ENCODE assay signal across 18 cellular contexts in the genomic region with DNA sequence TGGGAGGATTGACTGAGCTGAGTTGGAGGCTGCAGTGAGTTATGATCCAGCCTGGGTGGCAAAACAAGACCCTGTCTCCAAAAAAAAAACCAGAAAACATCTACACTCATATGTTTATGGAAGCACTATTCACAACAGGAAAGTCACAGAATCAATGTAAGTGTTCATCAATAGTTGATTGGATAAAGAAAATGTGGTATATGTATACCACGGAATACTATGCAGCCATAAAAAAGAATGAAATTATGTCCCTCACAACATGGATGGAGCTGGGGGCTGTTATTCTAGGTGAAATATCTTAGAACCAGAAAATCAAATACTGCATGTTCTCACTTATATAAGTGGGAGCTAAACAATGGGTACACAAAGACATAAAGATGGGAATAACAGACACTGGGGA. TPM values are rescaled to one million over a fixed set of nuclear protein-coding genes. Genes with fewer than 3 reads are reported as not detected.
A peak's percentile ranks its signal among the peaks of the same experiment; 100 is the strongest.
DNase-seq lines count a peak whose midpoint lies in the region; ATAC-seq and TF ChIP-seq lines count a peak whose summit lies in the region.
"Had no signal": no experiment of that assay in that cellular context is flagged by ENCODE, and none has a peak within 500 bp of the region (broad histone marks: within the 10 kb centered on the region; RNA-seq: fewer than 3 reads in every experiment).

No MANE protein-coding gene starts in this region.

- TF ChIP-seq RAD21 in liver (IDR thresholded peaks at IDR 0.05): no peak

- CTCF ChIA-PET in HEK293 (lab: Yijun Ruan, JAX): interaction anchor here (0.7 kb wide), 1 partner anchor 14 kb away, joined by 4 read pairs; the partner anchor contains the start of gene TAF7

- H3K9ac ChIP-seq in liver (ENCODE audit: low read depth in 1 of 2, low read length in 2 of 2): no peak overlapping the region
- H3K9ac ChIP-seq: BLaER1 treated with 17β-estradiol and CSF1 and Interleukin-3, amounts not matched to agents 10 nM and 100 nM had no signal

- intact Hi-C loops in right lobe of liver (cut with DNase I): no loop called here
- intact Hi-C loops in testis (cut with DNase I; ENCODE audit: low total_unique reads): no loop called here

- no peak for ATAC-seq in right lobe of liver
- no peak for ATAC-seq in activated naive CD8-positive, alpha-beta T cell treated with anti-CD3 and anti-CD28 coated beads, Interleukin-2, amount 50 U/mL, for 24 hours
- ATAC-seq: CD8-positive, alpha-beta T cell had no signal

- no peaks in the 10 kb centered on the region for H3K27me3 ChIP-seq in liver (ENCODE audit: control insufficient read depth in 4 of 4, insufficient read depth in 4 of 4, low read length in 3 of 4)
- H3K27me3 ChIP-seq in right lobe of liver: no peaks in the 10 kb centered on the region
- H3K27me3 ChIP-seq in testis: no peaks in the 10 kb centered on the region
- H3K27me3 ChIP-seq in osteoblast (ENCODE audit: insufficient read depth, low read length): no peaks in the 10 kb centered on the region
- H3K27me3 ChIP-seq: BE2C; BLaER1 treated with 17β-estradiol and CSF1 and Interleukin-3, amounts not matched to agents 10 nM and 100 nM had no signal

- H4K20me1 ChIP-seq in osteoblast (ENCODE audit: insufficient read depth, low read length): peaks cover 3% of the 10 kb centered on the region
- H4K20me1 ChIP-seq: BLaER1 treated with 17β-estradiol and CSF1 and Interleukin-3, amounts not matched to agents 10 nM and 100 nM had no signal

- H3K4me1 ChIP-seq in liver (ENCODE audit: control insufficient read depth in 4 of 4, insufficient read depth in 4 of 4, low read length in 3 of 4): no peaks in the 10 kb centered on the region
- no peaks in the 10 kb centered on the region for H3K4me1 ChIP-seq in right lobe of liver
- no peaks in the 10 kb centered on the region for H3K4me1 ChIP-seq in HEK293 (ENCODE audit: control insufficient read depth, insufficient read depth, low read length)
- H3K4me1 ChIP-seq in testis: peaks cover 22% of the 10 kb centered on the region
- H3K4me1 ChIP-seq in osteoblast (ENCODE audit: insufficient read depth, low read length): no peaks in the 10 kb centered on the region
- H3K4me1 ChIP-seq: BE2C, Caco-2 had no signal

- H3K4me2 ChIP-seq in osteoblast (ENCODE audit: insufficient read depth, low read length): no peak overlapping the region
- H3K4me2 ChIP-seq: BLaER1 treated with 17β-estradiol and CSF1 and Interleukin-3, amounts not matched to agents 10 nM and 100 nM had no signal

- H3K9me3 ChIP-seq in liver (ENCODE audit: control insufficient read depth in 4 of 4, low read length in 3 of 4) (peaks cover 36 to 74% (median 55%) of the 10 kb centered on the region in 4 donors), right lobe of liver (peaks cover 2 to 14% (median 7%) of the 10 kb centered on the region in 4 donors), HEK293 (ENCODE audit: control insufficient read depth, insufficient read depth, low read depth, low read length) (no peaks in the 10 kb centered on the region; the same call in 1 of the 2 replicates), testis (no peaks in the 10 kb centered on the region), osteoblast (ENCODE audit: low read depth, low read length) (peaks cover 9% of the 10 kb centered on the region)
- H3K9me3 ChIP-seq: BE2C, Caco-2 had no signal

- peaks cover 47% of the 10 kb centered on the region for H3K36me3 Mint-ChIP-seq in activated naive CD8-positive, alpha-beta T cell treated with anti-CD3 and anti-CD28 coated beads, Interleukin-2, amount 50 U/mL, for 24 hours (ENCODE audit: low read depth)

- no peak overlapping the region for H3K27ac ChIP-seq in liver (ENCODE audit: low read depth in 1 of 2, low read length in 2 of 2)
- H3K27ac ChIP-seq in right lobe of liver: no peak overlapping the region
- no peak overlapping the region for H3K27ac ChIP-seq in HEK293 (ENCODE audit: extremely low read depth, low read depth, low read length)
- peak overlapping the region; percentile 71 to 82 for H3K27ac ChIP-seq in testis
- H3K27ac ChIP-seq in osteoblast (ENCODE audit: low read depth, low read length): no peak overlapping the region
- H3K27ac ChIP-seq: BLaER1 treated with 17β-estradiol and CSF1 and Interleukin-3, amounts not matched to agents 10 nM and 100 nM; C4-2B had no signal

- peaks cover 21% of the 10 kb centered on the region for H3K79me2 ChIP-seq in osteoblast (ENCODE audit: insufficient read depth, low read length)

- WGBS in liver: 97% methylated on average over 1 of the region's 1 CpG
- 100% methylated on average over 1 of the region's 1 CpG for WGBS in right lobe of liver (ENCODE audit: insufficient coverage, low coverage, low lambda C conversion rate, missing lambda C conversion rate)
- 97% methylated on average over 1 of the region's 1 CpG for WGBS in testis, 2 donors

- H3K27me3 Mint-ChIP-seq in activated naive CD8-positive, alpha-beta T cell treated with anti-CD3 and anti-CD28 coated beads, Interleukin-2, amount 50 U/mL, for 24 hours: no peaks in the 10 kb centered on the region
- H3K27me3 Mint-ChIP-seq: CD4-positive, alpha-beta T cell had no signal

- H3K36me3 ChIP-seq in liver (ENCODE audit: control insufficient read depth in 4 of 4, insufficient read depth in 3 of 4, low read depth in 1 of 4, low read length in 3 of 4) (peaks cover 0 to 6% (median 0%) of the 10 kb centered on the region in 4 donors), right lobe of liver (no peaks in the 10 kb centered on the region), HEK293 (ENCODE audit: control insufficient read depth in 2 of 2, insufficient read depth in 1 of 2, low read length in 2 of 2) (no peaks in the 10 kb centered on the region), testis (ENCODE audit: low read depth, missing control alignments) (no peaks in the 10 kb centered on the region), osteoblast (ENCODE audit: insufficient read depth, low read length) (no peaks in the 10 kb centered on the region)
- H3K36me3 ChIP-seq: BE2C had no signal

- no peaks in the 10 kb centered on the region for H3K4me1 Mint-ChIP-seq in activated naive CD8-positive, alpha-beta T cell treated with anti-CD3 and anti-CD28 coated beads, Interleukin-2, amount 50 U/mL, for 24 hours

- no peak for DNase-seq in right lobe of liver
- DNase-seq in testis: no peak
- DNase-seq in osteoblast (ENCODE audit: insufficient read length, low spot score, missing footprints): no peak
- no peak for DNase-seq in activated naive CD8-positive, alpha-beta T cell treated with anti-CD3 and anti-CD28 coated beads, Interleukin-2, amount 50 U/mL, for 24 hours
- DNase-seq: 8988T; ACHN; BE2C; Caco-2; Calu3; CD4-positive, alpha-beta T cell; CD8-positive, alpha-beta T cell; DMS79 treated with DMSO at 0.1 percent for 48 hours; GF-D8 had no signal

- H3K4me3 Mint-ChIP-seq in activated naive CD8-positive, alpha-beta T cell treated with anti-CD3 and anti-CD28 coated beads, Interleukin-2, amount 50 U/mL, for 24 hours: no peak overlapping the region
- H3K4me3 Mint-ChIP-seq: CD4-positive, alpha-beta T cell; CD8-positive, alpha-beta T cell had no signal

- peaks cover 57% of the 10 kb centered on the region for H3K9me3 Mint-ChIP-seq in activated naive CD8-positive, alpha-beta T cell treated with anti-CD3 and anti-CD28 coated beads, Interleukin-2, amount 50 U/mL, for 24 hours

- no peak for TF ChIP-seq CTCF in liver (IDR thresholded peaks at IDR 0.05; ENCODE audit: low read depth, low read length, missing input control)
- TF ChIP-seq CTCF in right lobe of liver (IDR thresholded peaks at IDR 0.05): no peak
- no peak for TF ChIP-seq CTCF in HEK293 (tag by site-specific recombination; IDR thresholded peaks at IDR 0.05)
- no peak for TF ChIP-seq CTCF in testis (IDR thresholded peaks at IDR 0.05)
- no peak for TF ChIP-seq CTCF in osteoblast (IDR thresholded peaks at IDR 0.05; ENCODE audit: extremely low read depth, low read depth, low read length)

- no peak overlapping the region for H3K27ac Mint-ChIP-seq in activated naive CD8-positive, alpha-beta T cell treated with anti-CD3 and anti-CD28 coated beads, Interleukin-2, amount 50 U/mL, for 24 hours
- H3K27ac Mint-ChIP-seq: CD4-positive, alpha-beta T cell; CD8-positive, alpha-beta T cell had no signal

- POLR2A ChIA-PET in HEK293 (lab: Yijun Ruan, JAX): no interaction called here

- H3K4me3 ChIP-seq in liver (ENCODE audit: low read depth in 1 of 3, low read length in 3 of 3): peak overlapping the region in 2 of 3 donors; percentile 12 to 40
- H3K4me3 ChIP-seq in right lobe of liver: no peak overlapping the region
- H3K4me3 ChIP-seq in HEK293 (ENCODE audit: low read depth, low read length): no peak overlapping the region
- H3K4me3 ChIP-seq in testis: no peak overlapping the region
- no peak overlapping the region for H3K4me3 ChIP-seq in osteoblast (ENCODE audit: insufficient read depth, low read length)
- H3K4me3 ChIP-seq: BLaER1 treated with 17β-estradiol and CSF1 and Interleukin-3, amounts not matched to agents 10 nM and 100 nM had no signal

- no peak for TF ChIP-seq POLR2A in right lobe of liver (IDR thresholded peaks at IDR 0.05)
- no peak for TF ChIP-seq POLR2A in testis (IDR thresholded peaks at IDR 0.05)

- H2AFZ ChIP-seq in osteoblast (ENCODE audit: low read length): no peak overlapping the region

RNA-seq across cellular contexts. Expression of gene SLC25A2, which starts 2.8 kb away (rescaled TPM):
- total RNA-seq in liver (under 1 TPM; 0.19 to 0.42 TPM), right lobe of liver (under 1 TPM in 1 of 6 experiments, not detected in 5; 0.31 TPM), testis (1 to 10 TPM; 4.0 to 4.4 TPM), osteoblast (0.36 and 0.59 TPM in 2 replicates)
- polyA plus RNA-seq in liver (not detected), testis (ENCODE audit: insufficient read depth, low read depth, low replicate concordance) (15.9 TPM)
- total RNA-seq: CD8-positive, alpha-beta T cell had no signal
- polyA plus RNA-seq: AG04450 had no signal

RNA-seq across cellular contexts. Expression of gene TAF7, which starts 14.0 kb away (rescaled TPM):
- total RNA-seq in liver (10 to 100 TPM; 25.7 to 36.3 TPM), right lobe of liver (10 to 100 TPM; 17.7 to 37.9 (median 22.3) TPM), testis (100 to 1,000 TPM; 112 to 131 TPM), osteoblast (44.2 and 48.1 TPM in 2 replicates)
- polyA plus RNA-seq in liver (10 to 100 TPM; 23.5 to 30.8 TPM), testis (ENCODE audit: insufficient read depth, low read depth, low replicate concordance) (137 TPM)

RNA-seq across cellular contexts. Expression of gene PCDHGA1, which starts 23.7 kb away (rescaled TPM):
- total RNA-seq in liver: under 1 TPM; 0.05 to 0.08 TPM
- under 1 TPM in 1 of 2 donors, not detected in 1; 0.05 TPM for polyA plus RNA-seq in liver
- total RNA-seq in right lobe of liver: under 1 TPM in 5 of 6 experiments, not detected in 1; 0.04 to 0.18 (median 0.12) TPM
- 10 to 100 TPM in 1 of 2 donors, 1 to 10 TPM in 1; 8.7 to 13.1 TPM for total RNA-seq in testis
- polyA plus RNA-seq in testis (ENCODE audit: insufficient read depth, low read depth, low replicate concordance): 1.6 TPM
- 1.1 and 1.5 TPM in 2 replicates for total RNA-seq in osteoblast
- total RNA-seq: Calu3; CD4-positive, alpha-beta T cell had no signal

RNA-seq across cellular contexts. Expression of gene PCDHGA2, which starts 31.9 kb away (rescaled TPM):
- total RNA-seq in liver: under 1 TPM; 0.23 to 0.42 TPM
- under 1 TPM; 0.26 to 0.46 TPM for polyA plus RNA-seq in liver
- total RNA-seq in right lobe of liver: under 1 TPM; 0.49 to 0.88 (median 0.57) TPM
- total RNA-seq in testis: 10 to 100 TPM; 19.4 to 31.0 TPM
- polyA plus RNA-seq in testis (ENCODE audit: insufficient read depth, low read depth, low replicate concordance): 5.6 TPM
- 2.7 and 2.9 TPM in 2 replicates for total RNA-seq in osteoblast
- total RNA-seq: Calu3; CD4-positive, alpha-beta T cell; CD8-positive, alpha-beta T cell had no signal

RNA-seq across cellular contexts. Expression of gene PCDHGA3, which starts 37.0 kb away (rescaled TPM):
- under 1 TPM; 0.09 to 0.59 TPM for total RNA-seq in liver
- under 1 TPM; 0.25 to 0.32 TPM for polyA plus RNA-seq in liver
- total RNA-seq in right lobe of liver: 1 to 10 TPM in 2 of 6 experiments, under 1 TPM in 4; 0.51 to 1.8 (median 0.76) TPM
- total RNA-seq in testis: 10 to 100 TPM; 19.3 to 31.8 TPM
- polyA plus RNA-seq in testis (ENCODE audit: insufficient read depth, low read depth, low replicate concordance): 4.4 TPM
- total RNA-seq in osteoblast: 2.4 and 2.9 TPM in 2 replicates
- total RNA-seq: Calu3; CD4-positive, alpha-beta T cell; CD8-positive, alpha-beta T cell had no signal

Comparison
In these comparisons a context has a peak if more than half of its experiments do, and no peak if none do; other contexts are left out.
1. H3K4me3 ChIP-seq: peak in liver (2 of 3); none in right lobe of liver (0 of 3), HEK293 (single experiment), testis (0 of 2) and osteoblast (single experiment).
2. H3K27ac ChIP-seq: peak in testis (2 of 2); none in liver (0 of 2), right lobe of liver (0 of 3), HEK293 (single experiment) and osteoblast (single experiment).